Comparison of ENCODE assay signal across 16 cellular contexts in genomic region chr7:69996132-69996531, GRCh38.
DNase-seq lines count a peak whose midpoint lies in the region; ATAC-seq and TF ChIP-seq lines count a peak whose summit lies in the region.
"Had no signal": no experiment of that assay in that cellular context is flagged by ENCODE, and none has a peak within 500 bp of the region (broad histone marks: within the 10 kb centered on the region; RNA-seq: fewer than 3 reads in every experiment).

No MANE protein-coding gene starts in this region.

- in situ Hi-C loops in GM13976 (cut with MboI; ENCODE audit: low sequenced_read_pairs, unreplicated experiment): no loop called here

- 51% methylated on average over 2 of the region's 2 CpGs for WGBS in right cardiac atrium

- no peaks in the 10 kb centered on the region for H3K36me3 ChIP-seq in right atrium auricular region
- H3K36me3 ChIP-seq: BE2C had no signal

- ATAC-seq in left cardiac atrium (peak; percentile 27 to 50), right cardiac atrium (peak; percentile 43 to 69), sciatic nerve (peak; percentile 31), GM18868 (IDR thresholded peaks at IDR 0.05; ENCODE audit: unreplicated experiment) (no peak)
- ATAC-seq: HCT116 had no signal

- H3K27ac ChIP-seq in right atrium auricular region: no peak overlapping the region
- no peak overlapping the region for H3K27ac ChIP-seq in right cardiac atrium (ENCODE audit: low read length)
- H3K27ac ChIP-seq: C4-2B, GM23248, HL-60 had no signal

- H3K9me3 ChIP-seq in right atrium auricular region: no peaks in the 10 kb centered on the region
- H3K9me3 ChIP-seq in right cardiac atrium (ENCODE audit: control insufficient read depth, low read length): no peaks in the 10 kb centered on the region
- H3K9me3 ChIP-seq: BE2C had no signal

- TF ChIP-seq CTCF in right atrium auricular region (IDR thresholded peaks at IDR 0.05) (no peak), GM13976 (IDR thresholded peaks at IDR 0.05; ENCODE audit: borderline replicate concordance, control extremely low read depth, extremely low read depth, insufficient read depth, missing control alignments) (no peak)

- no peaks in the 10 kb centered on the region for H3K27me3 ChIP-seq in right atrium auricular region
- H3K27me3 ChIP-seq in right cardiac atrium (ENCODE audit: control insufficient read depth, insufficient read depth): no peaks in the 10 kb centered on the region
- H3K27me3 ChIP-seq: BE2C had no signal

- peak; percentile 55 for DNase-seq in NCI-H345 (lab: John Stamatoyannopoulos, UW)
- DNase-seq in NCI-H345 treated with DMSO at 0.1 percent for 48 hours (lab: John Stamatoyannopoulos, UW; ENCODE audit: unreplicated experiment): no peak
- no peak for DNase-seq in left cardiac atrium
- DNase-seq in right atrium auricular region (ENCODE audit: low spot score): no peak
- no peak for DNase-seq in right cardiac atrium
- DNase-seq in sciatic nerve (ENCODE audit: low spot score): no peak
- DNase-seq in GM13976 (ENCODE audit: low spot score): no peak
- DNase-seq: BE2C; CD4-positive, alpha-beta memory T cell; DND-41; GDM1; GM23248 had no signal

- no peak overlapping the region for H3K4me3 ChIP-seq in right atrium auricular region
- no peak overlapping the region for H3K4me3 ChIP-seq in right cardiac atrium (ENCODE audit: low read length)
- H3K4me3 ChIP-seq: GM23248 had no signal

- H3K4me1 ChIP-seq in right atrium auricular region (peaks cover 0 to 6% of the 10 kb centered on the region in 2 donors), right cardiac atrium (ENCODE audit: control insufficient read depth, insufficient read depth, low read length) (no peaks in the 10 kb centered on the region)
- H3K4me1 ChIP-seq: BE2C had no signal

- intact Hi-C loops in left cardiac atrium (cut with DNase I) (no loop called here), right cardiac atrium (cut with DNase I) (no loop called here), sciatic nerve (cut with DNase I) (no loop called here)
